In genomic region chr17:27449541-27449940, GRCh38 we compare ENCODE assay signal across 1 cellular context.
TF ChIP-seq lines count a peak whose summit lies in the region.

No MANE protein-coding gene starts in this region.

TF ChIP-seq in GM23338, 12 proteins besides CTCF, POLR2A, EP300 and RAD21 (continued from another document):
- TF ChIP-seq, protein P1, sequence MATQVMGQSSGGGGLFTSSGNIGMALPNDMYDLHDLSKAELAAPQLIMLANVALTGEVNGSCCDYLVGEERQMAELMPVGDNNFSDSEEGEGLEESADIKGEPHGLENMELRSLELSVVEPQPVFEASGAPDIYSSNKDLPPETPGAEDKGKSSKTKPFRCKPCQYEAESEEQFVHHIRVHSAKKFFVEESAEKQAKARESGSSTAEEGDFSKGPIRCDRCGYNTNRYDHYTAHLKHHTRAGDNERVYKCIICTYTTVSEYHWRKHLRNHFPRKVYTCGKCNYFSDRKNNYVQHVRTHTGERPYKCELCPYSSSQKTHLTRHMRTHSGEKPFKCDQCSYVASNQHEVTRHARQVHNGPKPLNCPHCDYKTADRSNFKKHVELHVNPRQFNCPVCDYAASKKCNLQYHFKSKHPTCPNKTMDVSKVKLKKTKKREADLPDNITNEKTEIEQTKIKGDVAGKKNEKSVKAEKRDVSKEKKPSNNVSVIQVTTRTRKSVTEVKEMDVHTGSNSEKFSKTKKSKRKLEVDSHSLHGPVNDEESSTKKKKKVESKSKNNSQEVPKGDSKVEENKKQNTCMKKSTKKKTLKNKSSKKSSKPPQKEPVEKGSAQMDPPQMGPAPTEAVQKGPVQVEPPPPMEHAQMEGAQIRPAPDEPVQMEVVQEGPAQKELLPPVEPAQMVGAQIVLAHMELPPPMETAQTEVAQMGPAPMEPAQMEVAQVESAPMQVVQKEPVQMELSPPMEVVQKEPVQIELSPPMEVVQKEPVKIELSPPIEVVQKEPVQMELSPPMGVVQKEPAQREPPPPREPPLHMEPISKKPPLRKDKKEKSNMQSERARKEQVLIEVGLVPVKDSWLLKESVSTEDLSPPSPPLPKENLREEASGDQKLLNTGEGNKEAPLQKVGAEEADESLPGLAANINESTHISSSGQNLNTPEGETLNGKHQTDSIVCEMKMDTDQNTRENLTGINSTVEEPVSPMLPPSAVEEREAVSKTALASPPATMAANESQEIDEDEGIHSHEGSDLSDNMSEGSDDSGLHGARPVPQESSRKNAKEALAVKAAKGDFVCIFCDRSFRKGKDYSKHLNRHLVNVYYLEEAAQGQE (IDR thresholded peaks at IDR 0.05; ENCODE audit: unreplicated experiment) = no peak
- TF ChIP-seq CREB1 (CRISPR knock-in tag; IDR thresholded peaks at IDR 0.05; ENCODE audit: low read depth) (no peak), JUNB (IDR thresholded peaks at IDR 0.05; ENCODE audit: unreplicated experiment) (no peak)
- TF ChIP-seq, protein P2, sequence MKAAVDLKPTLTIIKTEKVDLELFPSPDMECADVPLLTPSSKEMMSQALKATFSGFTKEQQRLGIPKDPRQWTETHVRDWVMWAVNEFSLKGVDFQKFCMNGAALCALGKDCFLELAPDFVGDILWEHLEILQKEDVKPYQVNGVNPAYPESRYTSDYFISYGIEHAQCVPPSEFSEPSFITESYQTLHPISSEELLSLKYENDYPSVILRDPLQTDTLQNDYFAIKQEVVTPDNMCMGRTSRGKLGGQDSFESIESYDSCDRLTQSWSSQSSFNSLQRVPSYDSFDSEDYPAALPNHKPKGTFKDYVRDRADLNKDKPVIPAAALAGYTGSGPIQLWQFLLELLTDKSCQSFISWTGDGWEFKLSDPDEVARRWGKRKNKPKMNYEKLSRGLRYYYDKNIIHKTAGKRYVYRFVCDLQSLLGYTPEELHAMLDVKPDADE (IDR thresholded peaks at IDR 0.05) = no peak
TF ChIP-seq in GM23338: peak in this region for 0.
